ENCODE assay signal across 20 cellular contexts in genomic region chr16:72886366-72886974, GRCh38.
DNase-seq lines count a peak whose midpoint lies in the region; ATAC-seq and TF ChIP-seq lines count a peak whose summit lies in the region.
"Had no signal": no experiment of that assay in that cellular context is flagged by ENCODE, and none has a peak within 500 bp of the region (broad histone marks: within the 10 kb centered on the region; RNA-seq: fewer than 3 reads in every experiment).

No MANE protein-coding gene starts in this region.

- POLR2A ChIA-PET in Caco-2 (lab: Charles Lee), result no interaction called here

- no peaks in the 10 kb centered on the region for H3K9me3 ChIP-seq in Caco-2
- H3K9me3 ChIP-seq: HAP-1, SJCRH30 had no signal

- BruUV-seq in Caco-2 (replicated peaks; lab: Mats Ljungman, UMichigan), result no TSS peak

- H3K4me3 ChIP-seq in Caco-2 (ENCODE audit: low read depth, low read length), result no peak overlapping the region
- H3K4me3 ChIP-seq: GM23248, HAP-1, K562, SJCRH30 had no signal

- peak; percentile 50 for ATAC-seq in foreskin keratinocyte
- no peak for ATAC-seq in HG03520 (IDR thresholded peaks at IDR 0.05; ENCODE audit: unreplicated experiment)
- ATAC-seq: K562, PC-3 had no signal

- H3K4me3 Mint-ChIP-seq in Caco-2 (ENCODE audit: unreplicated experiment), result no peak overlapping the region
- H3K4me3 Mint-ChIP-seq: CD4-positive, alpha-beta T cell had no signal

- H3K36me3 Mint-ChIP-seq in Caco-2 (ENCODE audit: insufficient read depth, unreplicated experiment), result peaks cover 51% of the 10 kb centered on the region

- intact Hi-C loops in Caco-2 (cut with micrococcal nuclease; ENCODE audit: unreplicated experiment), result no loop called here

- H3K36me3 ChIP-seq in Caco-2 (ENCODE audit: control insufficient read depth, insufficient read depth, low read length), result peaks cover 3% of the 10 kb centered on the region; the same call in 1 of the 2 replicates
- H3K36me3 ChIP-seq: SJCRH30 had no signal

- H3K4me1 ChIP-seq in Caco-2 (no peaks in the 10 kb centered on the region), foreskin keratinocyte (no peaks in the 10 kb centered on the region)
- H3K4me1 ChIP-seq: HAP-1, SJCRH30 had no signal

- H3K4me1 Mint-ChIP-seq in Caco-2 (ENCODE audit: low read depth, unreplicated experiment), result no peaks in the 10 kb centered on the region

- no peaks in the 10 kb centered on the region for H3K9me3 Mint-ChIP-seq in Caco-2 (ENCODE audit: unreplicated experiment)
- H3K9me3 Mint-ChIP-seq: CD4-positive, alpha-beta T cell had no signal

- DNase-seq in Caco-2, result no peak
- peak; percentile 46 for DNase-seq in SW480 (ENCODE audit: low spot score)
- DNase-seq in foreskin keratinocyte, result peak in 1 of 2 donors; percentile 31
- peak; percentile 56 for DNase-seq in renal cortical epithelial cell (ENCODE audit: low read depth)
- DNase-seq in stimulated activated CD4-positive, alpha-beta T cell treated with anti-CD3 and anti-CD28 coated beads, Interleukin-1b, Interleukin-23, amount 100 ng/mL, for 48 hours, result no peak
- DNase-seq in AG08395 (ENCODE audit: low spot score), result no peak
- DNase-seq: CD4-positive, alpha-beta T cell; DMS153; GDM1; GM23248; MV-4-11; NCI-H1417; NCI-H187; NCI-H226; NCI-H524; PC-3; SJCRH30 had no signal

- H3K27me3 Mint-ChIP-seq in Caco-2 (ENCODE audit: insufficient read depth, unreplicated experiment), result no peaks in the 10 kb centered on the region
- H3K27me3 Mint-ChIP-seq: CD4-positive, alpha-beta T cell had no signal

- no peak for TF ChIP-seq CTCF in Caco-2 (IDR thresholded peaks at IDR 0.05; ENCODE audit: insufficient read depth in 1 of 2, low read depth in 1 of 2, low read length in 1 of 2, severe bottlenecking in 1 of 2, unreplicated experiment in 1 of 2)
- no peak for TF ChIP-seq CTCF in foreskin keratinocyte (conservative IDR thresholded peaks at IDR 0.05)

- CTCF ChIA-PET in Caco-2 (lab: Charles Lee), result no interaction called here

- H3K27me3 ChIP-seq in Caco-2 (replicated peaks; ENCODE audit: control insufficient read depth, insufficient read depth, low read length), result no peaks in the 10 kb centered on the region
- H3K27me3 ChIP-seq in foreskin keratinocyte, result no peaks in the 10 kb centered on the region
- H3K27me3 ChIP-seq: SJCRH30 had no signal

- peak overlapping the region; percentile 31 for H3K27ac Mint-ChIP-seq in Caco-2 (ENCODE audit: unreplicated experiment)
- H3K27ac Mint-ChIP-seq: CD4-positive, alpha-beta T cell had no signal

- H3K27ac ChIP-seq in foreskin keratinocyte, result no peak overlapping the region
- H3K27ac ChIP-seq: GM23248, SJCRH30 had no signal

Comparison
In these comparisons a context has a peak if more than half of its experiments do, and no peak if none do; other contexts are left out.
1. DNase-seq: peak in SW480 (single experiment) and renal cortical epithelial cell (single experiment); none in Caco-2 (0 of 2), stimulated activated CD4-positive, alpha-beta T cell treated with anti-CD3 and anti-CD28 coated beads, Interleukin-1b, Interleukin-23, amount 100 ng/mL, for 48 hours (single experiment) and AG08395 (single experiment).